ENCODE assay signal across 8 cellular contexts in the genomic region with DNA sequence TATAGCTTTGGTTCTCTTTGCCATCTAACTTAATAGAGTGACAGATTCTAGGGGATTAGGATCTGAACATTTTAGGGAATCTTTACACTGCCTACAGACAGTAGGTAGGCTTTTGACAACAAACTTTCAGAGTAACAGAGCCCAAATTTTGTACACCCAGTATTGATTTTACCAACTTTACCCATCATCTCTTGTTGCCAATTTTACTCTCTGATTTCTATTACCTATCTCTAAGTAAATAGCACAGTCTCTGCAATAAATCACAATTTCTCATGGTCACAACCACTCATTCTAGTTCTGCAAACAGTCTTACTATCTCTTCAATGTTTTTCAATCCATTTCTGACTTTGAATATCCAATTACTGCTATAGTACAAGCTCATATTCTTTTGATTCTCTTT.
"Had no signal": no experiment of that assay in that cellular context is flagged by ENCODE, and none has a peak within 500 bp of the region (broad histone marks: within the 10 kb centered on the region; RNA-seq: fewer than 3 reads in every experiment).

No MANE protein-coding gene starts in this region.

- DNase-seq: GDM1, GF-D8 had no signal

- ATAC-seq: GM12878 had no signal

- H3K4me3 ChIP-seq: GM12878 had no signal

- FAIRE-seq: G401.6, GM12878, GM12891, GM12892, GM18507, GM19239 had no signal
